Comparison of ENCODE assay signal across 7 cellular contexts in genomic region chr11:48216510-48216909, GRCh38. TPM values are rescaled to one million over a fixed set of nuclear protein-coding genes. Genes with fewer than 3 reads are reported as not detected.
"Had no signal": no experiment of that assay in that cellular context is flagged by ENCODE, and none has a peak within 500 bp of the region (broad histone marks: within the 10 kb centered on the region; RNA-seq: fewer than 3 reads in every experiment).

Gene OR4B1, plus strand, starts transcription at chr11:48216810. Its CDS starts 0 bp downstream, at chr11:48216810.

- H3K4me3 ChIP-seq: K562 had no signal

- DNase-seq: IMR-90, KBM-7, KG1 had no signal

- H3K27ac ChIP-seq: HL-60 had no signal

RNA-seq across cellular contexts. Expression of gene OR4B1, which starts in this region (rescaled TPM):
- polyA plus RNA-seq: HepG2, IgD-negative memory B cell, IMR-90, K562 had no signal
